ENCODE assay signal across 7 cellular contexts in genomic region chr6:53065266-53066058, GRCh38.
A peak's percentile ranks its signal among the peaks of the same experiment; 100 is the strongest.
DNase-seq lines count a peak whose midpoint lies in the region; ATAC-seq and TF ChIP-seq lines count a peak whose summit lies in the region.

TSS of gene FBXO9 (plus strand) at chr6:53065404. CDS start at chr6:53065790, 386 bp downstream.

- DNase-seq in HEK293T (ENCODE audit: extremely low spot score) (peak; percentile 79), NAMALWA (ENCODE audit: low spot score) (peak; percentile 76), caudate nucleus (lab: John Stamatoyannopoulos, UW) (peak in 56 of 61 donors; percentile 18 to 93 (median 72))
- DNase-seq in stimulated activated CD4-positive, alpha-beta T cell treated with anti-CD3 and anti-CD28 coated beads, Interleukin-1b, Interleukin-23, amount 100 ng/mL, for 4 hours (ENCODE audit: low read depth in 2 of 2) = peak; percentile 61 to 70

- TF ChIP-seq CTCF in WI38 (IDR thresholded peaks at IDR 0.05; ENCODE audit: low read depth, low read length) = no peak

- peak; percentile 61 for ATAC-seq in GM18498 (IDR thresholded peaks at IDR 0.05; ENCODE audit: unreplicated experiment)

- H3K27ac ChIP-seq in caudate nucleus (ENCODE audit: low read depth, low read length) (peak within 1 kb of the TSS; percentile 97), layer of hippocampus (ENCODE audit: low read depth, low read length) (peak within 1 kb of the TSS; percentile 92)

- CTCF ChIA-PET in HEK293T (lab: Yijun Ruan, JAX) = interaction anchor here (0.6 to 0.9 kb wide), 2 partner anchors 72 to 110 kb away, joined by 3 to 7 read pairs; no protein-coding TSS in a partner anchor

- H3K4me3 ChIP-seq in WI38 (ENCODE audit: low read depth, low read length) = peak within 1 kb of the TSS; percentile 81

- H3K27me3 ChIP-seq in layer of hippocampus (ENCODE audit: control insufficient read depth, insufficient read depth, low read length) = no peaks in the 10 kb centered on the region

- POLR2A ChIA-PET in HEK293T (lab: Yijun Ruan, JAX) = interaction anchor here (0.6 to 2.3 kb wide), 6 partner anchors 10 to 71 kb away, joined by 3 to 17 read pairs (median 4); partner anchors contain the start of gene GSTA4

TF ChIP-seq in HEK293T, 16 proteins besides CTCF, POLR2A, EP300 and RAD21:
- TF ChIP-seq L3MBTL2 (conservative IDR thresholded peaks at IDR 0.05) = 0 out of 2 replicates have a peak, but pooled peaks have one; percentile 17
- TF ChIP-seq LEF1 (IDR thresholded peaks at IDR 0.05; ENCODE audit: borderline replicate concordance) = no peak

Comparison
In these comparisons a context has a peak if more than half of its experiments do, and no peak if none do; other contexts are left out.
1. Peak in every context shown above with its lines: DNase-seq, ATAC-seq, H3K4me3 ChIP-seq and H3K27ac ChIP-seq.